Comparison of ENCODE assay signal across 1 cellular context in the genomic region with DNA sequence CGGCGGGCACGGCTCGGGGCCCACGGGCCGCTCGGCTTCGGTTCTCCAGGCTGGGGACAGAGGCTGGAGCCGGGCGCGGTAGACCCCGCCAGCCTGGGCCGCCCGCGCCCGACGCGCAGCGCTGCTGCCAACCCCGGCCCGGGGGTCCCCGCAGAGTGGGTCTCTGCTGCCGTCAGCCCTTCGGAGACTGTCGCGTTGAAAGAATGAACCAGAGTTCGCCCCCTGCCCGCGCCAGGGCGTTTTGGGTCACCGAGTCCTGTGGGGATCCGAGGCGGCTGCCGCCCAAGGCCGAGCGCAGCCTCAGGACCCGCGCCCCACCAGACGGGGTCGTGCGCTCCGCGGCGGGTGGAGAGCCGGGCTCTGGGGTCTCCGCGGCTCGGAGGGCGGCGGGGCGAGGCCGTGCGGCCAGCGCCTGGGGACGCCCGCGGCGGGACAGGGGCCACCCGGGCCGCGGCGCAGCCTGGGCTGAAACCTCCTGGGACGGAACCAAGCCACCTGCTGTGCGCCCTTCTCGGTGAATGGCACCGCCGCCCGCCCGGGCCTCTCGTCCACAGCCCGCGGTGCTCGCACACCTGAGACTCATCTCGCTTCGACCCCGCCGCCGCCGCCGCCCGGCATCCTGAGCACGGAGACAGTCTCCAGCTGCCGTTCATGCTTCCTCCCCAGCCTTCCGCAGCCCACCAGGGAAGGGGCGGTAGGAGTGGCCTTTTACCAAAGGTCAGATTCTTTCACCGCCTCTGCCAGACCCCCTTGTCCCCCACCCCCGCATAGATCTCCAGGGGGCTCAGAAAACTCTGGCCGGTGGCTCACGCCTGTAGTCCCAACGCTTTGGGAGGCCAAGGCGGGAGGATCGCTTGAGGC.
A peak's percentile ranks its signal among the peaks of the same experiment; 100 is the strongest.
TF ChIP-seq lines count a peak whose summit lies in the region.

No MANE protein-coding gene starts in this region.

TF ChIP-seq in endothelial cell of umbilical vein, 7 proteins besides CTCF, POLR2A, EP300 and RAD21:
- TF ChIP-seq EZH2 (IDR thresholded peaks at IDR 0.05; ENCODE audit: borderline replicate concordance, low read depth, low read length, severe bottlenecking) (peak; percentile 98), JUN (IDR thresholded peaks at IDR 0.05; ENCODE audit: borderline replicate concordance, insufficient read depth, insufficient read length, low read depth) (no peak)
